ENCODE assay signal across 1 cellular context in the genomic region with DNA sequence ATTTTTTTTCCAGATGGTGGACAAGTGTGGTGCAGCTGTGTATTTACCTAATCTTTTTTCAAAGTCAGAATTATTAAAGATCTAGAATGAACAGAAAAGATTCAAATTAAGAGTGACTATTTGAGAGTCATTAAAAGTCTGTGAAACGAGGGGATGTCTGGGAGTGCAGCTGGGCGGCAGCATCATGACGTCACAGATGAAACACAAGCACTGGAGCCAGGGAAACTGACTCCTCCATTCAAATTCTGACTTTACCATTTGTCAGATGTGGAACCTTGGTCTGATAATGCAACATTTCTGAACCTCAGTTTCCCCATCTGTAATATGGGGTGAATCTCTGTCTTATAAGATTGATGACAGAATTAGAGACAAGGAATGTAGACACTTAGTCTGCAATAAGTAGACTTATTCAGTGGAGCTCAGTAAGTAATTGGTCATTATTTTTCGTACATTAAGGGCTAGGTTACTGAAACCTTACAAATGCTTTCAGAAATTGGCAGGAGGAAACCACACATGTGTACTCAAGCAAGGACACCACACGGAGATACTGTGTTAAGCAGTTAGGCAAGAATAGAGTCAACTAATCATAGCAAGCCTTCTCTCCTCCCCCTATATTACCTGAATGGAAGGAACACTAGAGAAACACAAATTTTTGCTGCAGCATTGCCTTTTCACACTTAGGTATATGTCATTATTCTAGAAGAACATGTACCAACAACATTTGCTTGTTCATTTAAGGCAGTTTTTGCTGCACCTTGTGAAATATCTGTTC.
TF ChIP-seq lines count a peak whose summit lies in the region.

No MANE protein-coding gene starts in this region.

TF ChIP-seq in GM23338, 12 proteins besides CTCF, POLR2A, EP300 and RAD21:
- TF ChIP-seq, protein P1, sequence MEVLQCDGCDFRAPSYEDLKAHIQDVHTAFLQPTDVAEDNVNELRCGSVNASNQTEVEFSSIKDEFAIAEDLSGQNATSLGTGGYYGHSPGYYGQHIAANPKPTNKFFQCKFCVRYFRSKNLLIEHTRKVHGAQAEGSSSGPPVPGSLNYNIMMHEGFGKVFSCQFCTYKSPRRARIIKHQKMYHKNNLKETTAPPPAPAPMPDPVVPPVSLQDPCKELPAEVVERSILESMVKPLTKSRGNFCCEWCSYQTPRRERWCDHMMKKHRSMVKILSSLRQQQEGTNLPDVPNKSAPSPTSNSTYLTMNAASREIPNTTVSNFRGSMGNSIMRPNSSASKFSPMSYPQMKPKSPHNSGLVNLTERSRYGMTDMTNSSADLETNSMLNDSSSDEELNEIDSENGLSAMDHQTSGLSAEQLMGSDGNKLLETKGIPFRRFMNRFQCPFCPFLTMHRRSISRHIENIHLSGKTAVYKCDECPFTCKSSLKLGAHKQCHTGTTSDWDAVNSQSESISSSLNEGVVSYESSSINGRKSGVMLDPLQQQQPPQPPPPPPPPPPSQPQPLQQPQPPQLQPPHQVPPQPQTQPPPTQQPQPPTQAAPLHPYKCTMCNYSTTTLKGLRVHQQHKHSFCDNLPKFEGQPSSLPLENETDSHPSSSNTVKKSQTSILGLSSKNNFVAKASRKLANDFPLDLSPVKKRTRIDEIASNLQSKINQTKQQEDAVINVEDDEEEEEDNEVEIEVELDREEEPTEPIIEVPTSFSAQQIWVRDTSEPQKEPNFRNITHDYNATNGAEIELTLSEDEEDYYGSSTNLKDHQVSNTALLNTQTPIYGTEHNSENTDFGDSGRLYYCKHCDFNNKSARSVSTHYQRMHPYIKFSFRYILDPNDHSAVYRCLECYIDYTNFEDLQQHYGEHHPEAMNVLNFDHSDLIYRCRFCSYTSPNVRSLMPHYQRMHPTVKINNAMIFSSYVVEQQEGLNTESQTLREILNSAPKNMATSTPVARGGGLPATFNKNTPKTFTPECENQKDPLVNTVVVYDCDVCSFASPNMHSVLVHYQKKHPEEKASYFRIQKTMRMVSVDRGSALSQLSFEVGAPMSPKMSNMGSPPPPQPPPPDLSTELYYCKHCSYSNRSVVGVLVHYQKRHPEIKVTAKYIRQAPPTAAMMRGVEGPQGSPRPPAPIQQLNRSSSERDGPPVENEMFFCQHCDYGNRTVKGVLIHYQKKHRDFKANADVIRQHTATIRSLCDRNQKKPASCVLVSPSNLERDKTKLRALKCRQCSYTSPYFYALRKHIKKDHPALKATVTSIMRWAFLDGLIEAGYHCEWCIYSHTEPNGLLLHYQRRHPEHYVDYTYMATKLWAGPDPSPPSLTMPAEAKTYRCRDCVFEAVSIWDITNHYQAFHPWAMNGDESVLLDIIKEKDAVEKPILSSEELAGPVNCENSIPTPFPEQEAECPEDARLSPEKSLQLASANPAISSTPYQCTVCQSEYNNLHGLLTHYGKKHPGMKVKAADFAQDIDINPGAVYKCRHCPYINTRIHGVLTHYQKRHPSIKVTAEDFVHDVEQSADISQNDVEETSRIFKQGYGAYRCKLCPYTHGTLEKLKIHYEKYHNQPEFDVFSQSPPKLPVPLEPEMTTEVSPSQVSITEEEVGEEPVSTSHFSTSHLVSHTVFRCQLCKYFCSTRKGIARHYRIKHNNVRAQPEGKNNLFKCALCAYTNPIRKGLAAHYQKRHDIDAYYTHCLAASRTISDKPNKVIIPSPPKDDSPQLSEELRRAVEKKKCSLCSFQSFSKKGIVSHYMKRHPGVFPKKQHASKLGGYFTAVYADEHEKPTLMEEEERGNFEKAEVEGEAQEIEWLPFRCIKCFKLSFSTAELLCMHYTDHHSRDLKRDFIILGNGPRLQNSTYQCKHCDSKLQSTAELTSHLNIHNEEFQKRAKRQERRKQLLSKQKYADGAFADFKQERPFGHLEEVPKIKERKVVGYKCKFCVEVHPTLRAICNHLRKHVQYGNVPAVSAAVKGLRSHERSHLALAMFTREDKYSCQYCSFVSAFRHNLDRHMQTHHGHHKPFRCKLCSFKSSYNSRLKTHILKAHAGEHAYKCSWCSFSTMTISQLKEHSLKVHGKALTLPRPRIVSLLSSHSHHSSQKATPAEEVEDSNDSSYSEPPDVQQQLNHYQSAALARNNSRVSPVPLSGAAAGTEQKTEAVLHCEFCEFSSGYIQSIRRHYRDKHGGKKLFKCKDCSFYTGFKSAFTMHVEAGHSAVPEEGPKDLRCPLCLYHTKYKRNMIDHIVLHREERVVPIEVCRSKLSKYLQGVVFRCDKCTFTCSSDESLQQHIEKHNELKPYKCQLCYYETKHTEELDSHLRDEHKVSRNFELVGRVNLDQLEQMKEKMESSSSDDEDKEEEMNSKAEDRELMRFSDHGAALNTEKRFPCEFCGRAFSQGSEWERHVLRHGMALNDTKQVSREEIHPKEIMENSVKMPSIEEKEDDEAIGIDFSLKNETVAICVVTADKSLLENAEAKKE (CRISPR knock-in tag; IDR thresholded peaks at IDR 0.05): no peak
- TF ChIP-seq JUNB (IDR thresholded peaks at IDR 0.05; ENCODE audit: unreplicated experiment) (no peak), CREB1 (CRISPR knock-in tag; IDR thresholded peaks at IDR 0.05; ENCODE audit: low read depth) (peak; percentile 53; the same call in 1 of the 2 replicates), STAT1 (IDR thresholded peaks at IDR 0.05; ENCODE audit: unreplicated experiment) (no peak), EZH2phosphoT487 (IDR thresholded peaks at IDR 0.05; ENCODE audit: unreplicated experiment) (no peak), NANOG (IDR thresholded peaks at IDR 0.05; ENCODE audit: borderline replicate concordance) (no peak), POLR2AphosphoS5 (IDR thresholded peaks at IDR 0.05; ENCODE audit: low read depth) (no peak), ZNF114 (CRISPR knock-in tag; IDR thresholded peaks at IDR 0.05) (no peak)
- TF ChIP-seq, protein P2, sequence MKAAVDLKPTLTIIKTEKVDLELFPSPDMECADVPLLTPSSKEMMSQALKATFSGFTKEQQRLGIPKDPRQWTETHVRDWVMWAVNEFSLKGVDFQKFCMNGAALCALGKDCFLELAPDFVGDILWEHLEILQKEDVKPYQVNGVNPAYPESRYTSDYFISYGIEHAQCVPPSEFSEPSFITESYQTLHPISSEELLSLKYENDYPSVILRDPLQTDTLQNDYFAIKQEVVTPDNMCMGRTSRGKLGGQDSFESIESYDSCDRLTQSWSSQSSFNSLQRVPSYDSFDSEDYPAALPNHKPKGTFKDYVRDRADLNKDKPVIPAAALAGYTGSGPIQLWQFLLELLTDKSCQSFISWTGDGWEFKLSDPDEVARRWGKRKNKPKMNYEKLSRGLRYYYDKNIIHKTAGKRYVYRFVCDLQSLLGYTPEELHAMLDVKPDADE (IDR thresholded peaks at IDR 0.05): no peak
